ENCODE assay signal across 8 cellular contexts in the genomic region with DNA sequence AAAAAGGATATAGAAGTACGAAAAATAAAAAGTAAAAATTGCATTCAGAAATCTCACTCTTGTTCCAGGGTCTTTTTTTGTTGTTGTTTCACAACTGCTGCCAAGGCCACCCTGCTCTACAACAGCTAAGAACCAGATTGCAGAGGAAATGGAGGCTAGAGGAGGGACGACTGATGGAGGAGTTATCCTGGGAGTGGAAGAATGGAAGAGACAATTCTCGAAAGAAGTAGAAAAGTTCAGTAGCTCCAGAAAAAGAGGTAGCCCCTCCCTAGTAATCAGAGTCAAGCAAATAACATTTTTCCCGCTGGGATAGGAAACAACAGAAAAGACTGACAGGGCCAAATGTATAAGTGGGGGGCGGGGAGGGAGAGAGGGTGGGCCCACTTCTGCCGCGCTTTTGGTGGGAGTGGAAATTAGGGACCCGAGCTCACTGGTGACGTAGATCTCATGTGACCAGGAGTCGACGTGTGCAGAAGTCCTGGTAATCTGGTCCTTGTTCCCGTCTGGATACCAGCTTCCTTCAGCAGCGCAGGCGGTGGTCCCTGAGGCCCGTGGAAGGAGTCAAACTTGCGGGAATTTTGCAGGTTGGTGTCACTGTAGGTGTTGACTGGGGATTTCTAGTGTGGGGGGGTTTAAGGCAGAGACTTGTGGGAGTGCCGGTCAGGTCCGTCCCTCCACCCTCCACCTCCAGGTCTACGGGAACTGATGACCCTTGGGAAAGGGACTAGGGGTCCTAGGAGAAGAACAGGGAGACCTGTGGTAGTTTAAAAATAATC. TPM values are rescaled to one million over a fixed set of nuclear protein-coding genes. Genes with fewer than 3 reads are reported as not detected.
DNase-seq lines count a peak whose midpoint lies in the region; ATAC-seq, FAIRE-seq and TF ChIP-seq lines count a peak whose summit lies in the region.

A gene with protein sequence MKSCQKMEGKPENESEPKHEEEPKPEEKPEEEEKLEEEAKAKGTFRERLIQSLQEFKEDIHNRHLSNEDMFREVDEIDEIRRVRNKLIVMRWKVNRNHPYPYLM (plus strand): TSS at position 484 of the 776 bp plus-strand sequence. CDS start 1,179 bp downstream, outside the sequence.

- H3K27ac ChIP-seq in CD4-positive, alpha-beta memory T cell (ENCODE audit: low read depth, low read length) = no peak within 1 kb of the TSS
- H3K27ac ChIP-seq in OCI-LY3 (ENCODE audit: low read length) (no peak within 1 kb of the TSS), cingulate gyrus (ENCODE audit: low read depth, low read length) (peak within 1 kb of the TSS; percentile 90), sigmoid colon (peak within 1 kb of the TSS; percentile 79 to 89 (median 88))

- H3K36me3 Mint-ChIP-seq in CD4-positive, alpha-beta memory T cell = no peaks in the 10 kb centered on the region
- peaks cover 14% of the 10 kb centered on the region for H3K36me3 Mint-ChIP-seq in HFFc6 (ENCODE audit: low read depth)

- no peak for DNase-seq in CD4-positive, alpha-beta memory T cell
- peak; percentile 42 for DNase-seq in HFFc6
- DNase-seq in sigmoid colon = peak; percentile 87
- DNase-seq in stimulated activated CD4-positive, alpha-beta T cell treated with anti-CD3 and anti-CD28 coated beads, Interleukin-4, amount 100 ng/mL, for 24 hours = no peak

- H3K9me3 ChIP-seq in CD4-positive, alpha-beta memory T cell (ENCODE audit: control insufficient read depth in 1 of 2, low read length in 2 of 2) = no peaks in the 10 kb centered on the region
- H3K9me3 ChIP-seq in OCI-LY3 (ENCODE audit: insufficient read depth, low read length) (no peaks in the 10 kb centered on the region), sigmoid colon (no peaks in the 10 kb centered on the region)

- CTCF ChIA-PET in CD4-positive, alpha-beta memory T cell (lab: Charles Lee; ENCODE audit: partially characterized antibody) = interaction anchor here (0.8 kb wide), 1 partner anchor 107 kb away, joined by 3 read pairs; no protein-coding TSS in a partner anchor

- peak within 1 kb of the TSS; percentile 87 for H3K4me2 ChIP-seq in OCI-LY3 (ENCODE audit: low read length)

- peak within 1 kb of the TSS in 1 of 2 donors; percentile 34 for H3K4me3 ChIP-seq in CD4-positive, alpha-beta memory T cell (ENCODE audit: low read length in 2 of 2)
- peak within 1 kb of the TSS; percentile 91 for H3K4me3 ChIP-seq in OCI-LY3 (ENCODE audit: low read length)
- H3K4me3 ChIP-seq in sigmoid colon = peak within 1 kb of the TSS; percentile 60 to 66 (median 64)

- no peaks in the 10 kb centered on the region for H3K79me2 ChIP-seq in OCI-LY3 (ENCODE audit: low read length)

- peaks cover 2 to 3% of the 10 kb centered on the region in 2 donors for H3K27me3 Mint-ChIP-seq in CD4-positive, alpha-beta memory T cell
- peaks cover 1% of the 10 kb centered on the region; the same call in 1 of the 2 replicates for H3K27me3 Mint-ChIP-seq in HFFc6 (ENCODE audit: insufficient read depth)

- H3K9ac ChIP-seq in OCI-LY3 (ENCODE audit: low read length) = peak within 1 kb of the TSS; percentile 75

- peak; percentile 30 for FAIRE-seq in islet of Langerhans (lab: Jason Lieb, UNC)

- H4K20me1 ChIP-seq in OCI-LY3 (ENCODE audit: insufficient read depth, low read length) = no peaks in the 10 kb centered on the region

- peak within 1 kb of the TSS; percentile 95 for H2AFZ ChIP-seq in OCI-LY3 (ENCODE audit: low read depth, low read length)

- no peaks in the 10 kb centered on the region for H3K36me3 ChIP-seq in CD4-positive, alpha-beta memory T cell (ENCODE audit: insufficient read depth, low read length)
- no peaks in the 10 kb centered on the region for H3K36me3 ChIP-seq in OCI-LY3 (replicated peaks; ENCODE audit: low read depth, low read length)
- no peaks in the 10 kb centered on the region for H3K36me3 ChIP-seq in sigmoid colon

- peaks cover 5 to 16% (median 10%) of the 10 kb centered on the region in 4 donors for H3K4me1 Mint-ChIP-seq in CD4-positive, alpha-beta memory T cell
- H3K4me1 Mint-ChIP-seq in HFFc6 (ENCODE audit: low read depth) = peaks cover 32% of the 10 kb centered on the region

- no peaks in the 10 kb centered on the region for H3K9me3 Mint-ChIP-seq in CD4-positive, alpha-beta memory T cell
- no peaks in the 10 kb centered on the region for H3K9me3 Mint-ChIP-seq in HFFc6

- H3K27me3 ChIP-seq in CD4-positive, alpha-beta memory T cell (ENCODE audit: insufficient read depth, low read length) = no peaks in the 10 kb centered on the region
- no peaks in the 10 kb centered on the region for H3K27me3 ChIP-seq in OCI-LY3 (ENCODE audit: low read depth, low read length)
- H3K27me3 ChIP-seq in sigmoid colon = no peaks in the 10 kb centered on the region

- no peak for ATAC-seq in HG02571 (IDR thresholded peaks at IDR 0.05; ENCODE audit: unreplicated experiment)

- H3K4me1 ChIP-seq in CD4-positive, alpha-beta memory T cell (ENCODE audit: insufficient read depth, low read length) = peaks cover 8% of the 10 kb centered on the region
- H3K4me1 ChIP-seq in OCI-LY3 (ENCODE audit: low read length) (0 out of 2 replicates have a peak, but pooled peaks cover 5% of the 10 kb centered on the region), sigmoid colon (peaks cover 0 to 4% (median 0%) of the 10 kb centered on the region in 4 donors)

- peak within 1 kb of the TSS in 3 of 7 donors; percentile 50 to 79 (median 61) for H3K27ac Mint-ChIP-seq in CD4-positive, alpha-beta memory T cell
- peak within 1 kb of the TSS; percentile 97 for H3K27ac Mint-ChIP-seq in HFFc6

- TF ChIP-seq EP300 in sigmoid colon (IDR thresholded peaks at IDR 0.05) = no peak

- intact Hi-C loops in CD4-positive, alpha-beta memory T cell (cut with micrococcal nuclease) = no loop called here
- intact Hi-C loops in sigmoid colon (cut with DNase I) = loop anchor here (5.0 kb wide), 1 partner anchor 1939 kb away; no protein-coding TSS in a partner anchor

- H3K4me3 Mint-ChIP-seq in CD4-positive, alpha-beta memory T cell = peak within 1 kb of the TSS; percentile 82 to 89 (median 86)
- peak within 1 kb of the TSS; percentile 97 for H3K4me3 Mint-ChIP-seq in HFFc6

- TF ChIP-seq CTCF in HFFc6 (IDR thresholded peaks at IDR 0.05) = no peak
- no peak for TF ChIP-seq CTCF in OCI-LY3 (IDR thresholded peaks at IDR 0.05; ENCODE audit: low read depth, low read length)
- no peak for TF ChIP-seq CTCF in sigmoid colon (IDR thresholded peaks at IDR 0.05)

- peak; percentile 79 to 82 for TF ChIP-seq POLR2A in sigmoid colon (IDR thresholded peaks at IDR 0.05)

- WGBS in sigmoid colon, 2 donors = 3 to 5% methylated on average over 19 of the region's 19 CpGs

- POLR2A ChIA-PET in CD4-positive, alpha-beta memory T cell (lab: Charles Lee; ENCODE audit: partially characterized antibody) = interaction anchor here (1.6 kb wide), 1 partner anchor 10 kb away, joined by 3 read pairs; no protein-coding TSS in a partner anchor

RNA-seq across cellular contexts. Expression of the gene that starts here (rescaled TPM):
- 1 to 10 TPM; 2.0 to 2.4 TPM for total RNA-seq in CD4-positive, alpha-beta memory T cell
- polyA plus RNA-seq in CD4-positive, alpha-beta memory T cell = 1 to 10 TPM; 1.0 to 3.0 TPM
- 10 to 100 TPM; 77.3 to 99.9 (median 83.0) TPM for total RNA-seq in HFFc6 (2021; fragmentation: NEBNext Ultra II Directional; extraction: Animal tissue kit (Norgen Biotek cat#: 25700))
- total RNA-seq in sigmoid colon = 10 to 100 TPM; 58.9 to 81.1 (median 74.9) TPM
- polyA plus RNA-seq in sigmoid colon = 10 to 100 TPM; 52.4 to 93.7 (median 92.9) TPM

Comparison
In these comparisons a context has a peak if more than half of its experiments do, and no peak if none do; other contexts are left out.
1. RNA of the gene that starts here (total RNA-seq): 77.3 to 99.9 TPM in HFFc6 and 58.9 to 81.1 TPM in sigmoid colon; 2.0 to 2.4 TPM in CD4-positive, alpha-beta memory T cell; every median in the first group is over 10 times any median in the second.
2. RNA of the gene that starts here (polyA plus RNA-seq): 52.4 to 93.7 TPM in sigmoid colon; 1.0 to 3.0 TPM in CD4-positive, alpha-beta memory T cell; every median in the first group is over 10 times any median in the second.
3. DNase-seq: peak in HFFc6 (single experiment) and sigmoid colon (single experiment); none in CD4-positive, alpha-beta memory T cell (0 of 5) and stimulated activated CD4-positive, alpha-beta T cell treated with anti-CD3 and anti-CD28 coated beads, Interleukin-4, amount 100 ng/mL, for 24 hours (single experiment).
4. H3K27ac ChIP-seq: peak in cingulate gyrus (single experiment) and sigmoid colon (4 of 4); none in CD4-positive, alpha-beta memory T cell (single experiment) and OCI-LY3 (single experiment).